ENCODE assay signal across 20 cellular contexts in the genomic region with DNA sequence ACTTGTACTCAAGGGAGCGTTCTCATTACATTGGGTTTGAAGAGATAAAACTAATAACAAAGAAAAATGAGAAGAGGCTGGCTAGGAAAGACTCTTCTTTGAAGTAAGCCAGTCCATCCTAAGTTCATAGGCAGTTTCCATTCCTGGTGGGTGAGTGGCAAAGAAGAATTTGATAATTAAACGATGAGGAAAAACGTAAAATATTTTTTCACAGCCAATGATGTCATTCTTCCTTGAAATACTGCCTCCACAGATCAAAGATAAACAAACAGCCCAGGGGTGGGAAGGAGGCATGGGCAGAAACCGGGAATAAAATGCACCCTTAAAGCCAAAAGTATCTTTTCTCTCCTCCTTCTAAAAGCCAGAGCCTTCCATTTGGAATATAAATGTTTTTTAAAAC.
DNase-seq lines count a peak whose midpoint lies in the region; ATAC-seq and TF ChIP-seq lines count a peak whose summit lies in the region.
"Had no signal": no experiment of that assay in that cellular context is flagged by ENCODE, and none has a peak within 500 bp of the region (broad histone marks: within the 10 kb centered on the region; RNA-seq: fewer than 3 reads in every experiment).

No MANE protein-coding gene starts in this region.

- intact Hi-C loops in adrenal gland (cut with DNase I) (no loop called here), tibial artery (cut with DNase I; ENCODE audit: low total_unique reads) (no loop called here)

- no peaks in the 10 kb centered on the region for H3K36me3 ChIP-seq in fibroblast of lung (ENCODE audit: control insufficient read depth, insufficient read depth, low read length)
- no peaks in the 10 kb centered on the region for H3K36me3 ChIP-seq in neuron (ENCODE audit: insufficient read depth, low read length)
- H3K36me3 ChIP-seq in adrenal gland (replicated peaks in 1 of 2) = no peaks in the 10 kb centered on the region
- no peaks in the 10 kb centered on the region for H3K36me3 ChIP-seq in tibial artery
- H3K36me3 ChIP-seq: right atrium auricular region, SJCRH30, thoracic aorta had no signal

- H2AFZ ChIP-seq in fibroblast of lung (ENCODE audit: low read length) = no peak overlapping the region
- H2AFZ ChIP-seq in neuron (ENCODE audit: low read depth, low read length) = peak overlapping the region; percentile 33

- no peak for ATAC-seq in WTC11
- no peak for ATAC-seq in GM18519 (IDR thresholded peaks at IDR 0.05; ENCODE audit: low FRiP score, unreplicated experiment)
- ATAC-seq: activated T-cell treated with anti-CD3 and anti-CD28 coated beads, Interleukin-2, amount 50 U/mL, for 4 hours; left lobe of liver; stimulated activated naive B cell treated with anti-CD40 and anti-IgM and Interleukin-4, amounts not matched to agents 10 μg/mL and 1 μg/mL and 100 μg/mL, for 72 hours had no signal

- DNase-seq in GM03348 (ENCODE audit: low spot score) (peak; percentile 7), WTC11 (ENCODE audit: low spot score) (no peak), fibroblast of lung (ENCODE audit: low read depth in 2 of 2) (peak; percentile 33 to 45), NCI-H446 treated with DMSO at 0.1 percent for 48 hours (lab: John Stamatoyannopoulos, UW) (no peak), adrenal gland (no peak), tibial artery (no peak)
- DNase-seq: activated naive CD4-positive, alpha-beta T cell treated with anti-CD3 and anti-CD28 coated beads for 36 hours; activated T-cell treated with anti-CD3 and anti-CD28 coated beads, Interleukin-2, amount 50 U/mL, for 4 hours; DND-41; NCI-H1436 treated with DMSO at 0.1 percent for 48 hours; NCI-H2171; NCI-H69; SJCRH30; stimulated activated naive B cell treated with anti-CD40 and anti-IgM and Interleukin-4, amounts not matched to agents 10 μg/mL and 1 μg/mL and 100 μg/mL, for 72 hours had no signal

- H3K4me2 ChIP-seq in fibroblast of lung (ENCODE audit: extremely low read depth, insufficient read depth, low read length) = no peak overlapping the region

- H3K27me3 Mint-ChIP-seq in WTC11 (ENCODE audit: low read depth) = no peaks in the 10 kb centered on the region

- TF ChIP-seq CTCF in WTC11 (IDR thresholded peaks at IDR 0.05) = no peak
- no peak for TF ChIP-seq CTCF in fibroblast of lung (conservative IDR thresholded peaks at IDR 0.05 in 1 of 2, IDR thresholded peaks at IDR 0.05 in 1 of 2; ENCODE audit: low read depth in 1 of 2, low read length in 2 of 2)
- TF ChIP-seq CTCF in adrenal gland (IDR thresholded peaks at IDR 0.05) = no peak
- TF ChIP-seq CTCF in tibial artery (IDR thresholded peaks at IDR 0.05) = no peak

- no peak for TF ChIP-seq POLR2A in adrenal gland (IDR thresholded peaks at IDR 0.05)

- peaks cover 13% of the 10 kb centered on the region for H3K36me3 Mint-ChIP-seq in WTC11
- H3K36me3 Mint-ChIP-seq: stimulated activated naive B cell treated with anti-CD40 and anti-IgM and Interleukin-4, amounts not matched to agents 10 μg/mL and 1 μg/mL and 100 μg/mL, for 72 hours had no signal

- no peaks in the 10 kb centered on the region for H3K27me3 ChIP-seq in fibroblast of lung (ENCODE audit: control insufficient read depth, insufficient read depth, low read length)
- no peaks in the 10 kb centered on the region for H3K27me3 ChIP-seq in neuron (ENCODE audit: insufficient read depth, low read length)
- no peaks in the 10 kb centered on the region for H3K27me3 ChIP-seq in adrenal gland
- H3K27me3 ChIP-seq in tibial artery = no peaks in the 10 kb centered on the region
- H3K27me3 ChIP-seq: right atrium auricular region, SJCRH30 had no signal

- H3K27ac Mint-ChIP-seq in WTC11 = peak overlapping the region; percentile 8; the same call in 1 of the 2 replicates
- H3K27ac Mint-ChIP-seq: activated naive CD4-positive, alpha-beta T cell treated with anti-CD3 and anti-CD28 coated beads for 36 hours; stimulated activated naive B cell treated with anti-CD40 and anti-IgM and Interleukin-4, amounts not matched to agents 10 μg/mL and 1 μg/mL and 100 μg/mL, for 72 hours had no signal

- 22 to 28% (median 24%) methylated on average over 4 of the region's 4 CpGs for WGBS in adrenal gland, 4 donors

- H3K9me3 Mint-ChIP-seq in WTC11 = peaks cover 23% of the 10 kb centered on the region

- no peaks in the 10 kb centered on the region for H3K4me1 Mint-ChIP-seq in WTC11
- H3K4me1 Mint-ChIP-seq: stimulated activated naive B cell treated with anti-CD40 and anti-IgM and Interleukin-4, amounts not matched to agents 10 μg/mL and 1 μg/mL and 100 μg/mL, for 72 hours had no signal

- no peak overlapping the region for H3K4me3 ChIP-seq in fibroblast of lung (replicated peaks in 1 of 4; ENCODE audit: control extremely low read depth in 1 of 4, insufficient read depth in 1 of 4, low read depth in 3 of 4, low read length in 4 of 4)
- H3K4me3 ChIP-seq in neuron (ENCODE audit: low read length) = peak overlapping the region; percentile 20
- no peak overlapping the region for H3K4me3 ChIP-seq in adrenal gland
- H3K4me3 ChIP-seq in tibial artery = no peak overlapping the region
- H3K4me3 ChIP-seq: coronary artery, right atrium auricular region, SJCRH30, thoracic aorta had no signal

- H3K9ac ChIP-seq in fibroblast of lung (ENCODE audit: insufficient read depth, low read length) = no peak overlapping the region

- no peak overlapping the region for H3K4me3 Mint-ChIP-seq in WTC11
- H3K4me3 Mint-ChIP-seq: activated naive CD4-positive, alpha-beta T cell treated with anti-CD3 and anti-CD28 coated beads for 36 hours; activated T-cell treated with anti-CD3 and anti-CD28 coated beads, Interleukin-2, amount 50 U/mL, for 4 hours; stimulated activated naive B cell treated with anti-CD40 and anti-IgM and Interleukin-4, amounts not matched to agents 10 μg/mL and 1 μg/mL and 100 μg/mL, for 72 hours had no signal

- H3K4me1 ChIP-seq in fibroblast of lung (ENCODE audit: control insufficient read depth, extremely low read depth, insufficient read depth, low read length) = no peaks in the 10 kb centered on the region
- peaks cover 36% of the 10 kb centered on the region for H3K4me1 ChIP-seq in neuron (ENCODE audit: insufficient read depth, low read length)
- H3K4me1 ChIP-seq in adrenal gland (replicated peaks in 1 of 2) = no peaks in the 10 kb centered on the region
- H3K4me1 ChIP-seq in tibial artery = no peaks in the 10 kb centered on the region
- H3K4me1 ChIP-seq: right atrium auricular region, SJCRH30 had no signal

- H3K79me2 ChIP-seq in fibroblast of lung (ENCODE audit: control insufficient read depth, insufficient read depth, low read length) = no peaks in the 10 kb centered on the region

- H4K20me1 ChIP-seq in fibroblast of lung (ENCODE audit: control insufficient read depth, extremely low read depth, insufficient read depth, low read length) = no peaks in the 10 kb centered on the region

- CTCF ChIA-PET in WTC11 (lab: Charles Lee) = no interaction called here

- H3K27ac ChIP-seq in fibroblast of lung (ENCODE audit: insufficient read depth, low read length) (no peak overlapping the region), adrenal gland (no peak overlapping the region), tibial artery (no peak overlapping the region)
- H3K27ac ChIP-seq: coronary artery, right atrium auricular region, SJCRH30, thoracic aorta had no signal

- H3K9me3 ChIP-seq in fibroblast of lung (ENCODE audit: control insufficient read depth, insufficient read depth, low read depth, low read length) = no peaks in the 10 kb centered on the region
- peaks cover 4% of the 10 kb centered on the region for H3K9me3 ChIP-seq in neuron (ENCODE audit: low read length)
- no peaks in the 10 kb centered on the region for H3K9me3 ChIP-seq in adrenal gland (replicated peaks in 1 of 3)
- no peaks in the 10 kb centered on the region for H3K9me3 ChIP-seq in tibial artery
- H3K9me3 ChIP-seq: SJCRH30, thoracic aorta had no signal

- POLR2A ChIA-PET in WTC11 (lab: Charles Lee) = no interaction called here

TF ChIP-seq in WTC11, 78 proteins besides CTCF, POLR2A, EP300 and RAD21 (continues in another document):
- TF ChIP-seq GRHL2 (CRISPR knock-in tag; IDR thresholded peaks at IDR 0.05; ENCODE audit: insufficient replicate concordance, severe bottlenecking) = no peak
- TF ChIP-seq, protein P1, sequence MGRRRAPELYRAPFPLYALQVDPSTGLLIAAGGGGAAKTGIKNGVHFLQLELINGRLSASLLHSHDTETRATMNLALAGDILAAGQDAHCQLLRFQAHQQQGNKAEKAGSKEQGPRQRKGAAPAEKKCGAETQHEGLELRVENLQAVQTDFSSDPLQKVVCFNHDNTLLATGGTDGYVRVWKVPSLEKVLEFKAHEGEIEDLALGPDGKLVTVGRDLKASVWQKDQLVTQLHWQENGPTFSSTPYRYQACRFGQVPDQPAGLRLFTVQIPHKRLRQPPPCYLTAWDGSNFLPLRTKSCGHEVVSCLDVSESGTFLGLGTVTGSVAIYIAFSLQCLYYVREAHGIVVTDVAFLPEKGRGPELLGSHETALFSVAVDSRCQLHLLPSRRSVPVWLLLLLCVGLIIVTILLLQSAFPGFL (CRISPR knock-in tag; IDR thresholded peaks at IDR 0.05; ENCODE audit: borderline replicate concordance) = no peak
- TF ChIP-seq, protein P2, sequence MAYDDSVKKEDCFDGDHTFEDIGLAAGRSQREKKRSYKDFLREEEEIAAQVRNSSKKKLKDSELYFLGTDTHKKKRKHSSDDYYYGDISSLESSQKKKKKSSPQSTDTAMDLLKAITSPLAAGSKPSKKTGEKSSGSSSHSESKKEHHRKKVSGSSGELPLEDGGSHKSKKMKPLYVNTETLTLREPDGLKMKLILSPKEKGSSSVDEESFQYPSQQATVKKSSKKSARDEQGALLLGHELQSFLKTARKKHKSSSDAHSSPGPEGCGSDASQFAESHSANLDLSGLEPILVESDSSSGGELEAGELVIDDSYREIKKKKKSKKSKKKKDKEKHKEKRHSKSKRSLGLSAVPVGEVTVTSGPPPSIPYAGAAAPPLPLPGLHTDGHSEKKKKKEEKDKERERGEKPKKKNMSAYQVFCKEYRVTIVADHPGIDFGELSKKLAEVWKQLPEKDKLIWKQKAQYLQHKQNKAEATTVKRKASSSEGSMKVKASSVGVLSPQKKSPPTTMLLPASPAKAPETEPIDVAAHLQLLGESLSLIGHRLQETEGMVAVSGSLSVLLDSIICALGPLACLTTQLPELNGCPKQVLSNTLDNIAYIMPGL (CRISPR knock-in tag; IDR thresholded peaks at IDR 0.05) = no peak
- TF ChIP-seq, protein P3, sequence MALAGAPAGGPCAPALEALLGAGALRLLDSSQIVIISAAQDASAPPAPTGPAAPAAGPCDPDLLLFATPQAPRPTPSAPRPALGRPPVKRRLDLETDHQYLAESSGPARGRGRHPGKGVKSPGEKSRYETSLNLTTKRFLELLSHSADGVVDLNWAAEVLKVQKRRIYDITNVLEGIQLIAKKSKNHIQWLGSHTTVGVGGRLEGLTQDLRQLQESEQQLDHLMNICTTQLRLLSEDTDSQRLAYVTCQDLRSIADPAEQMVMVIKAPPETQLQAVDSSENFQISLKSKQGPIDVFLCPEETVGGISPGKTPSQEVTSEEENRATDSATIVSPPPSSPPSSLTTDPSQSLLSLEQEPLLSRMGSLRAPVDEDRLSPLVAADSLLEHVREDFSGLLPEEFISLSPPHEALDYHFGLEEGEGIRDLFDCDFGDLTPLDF (CRISPR knock-in tag; IDR thresholded peaks at IDR 0.05) = no peak

Comparison
In these comparisons a context has a peak if more than half of its experiments do, and no peak if none do; other contexts are left out.
1. DNase-seq: peak in GM03348 (single experiment) and fibroblast of lung (2 of 2); none in WTC11 (single experiment), NCI-H446 treated with DMSO at 0.1 percent for 48 hours (single experiment), adrenal gland (0 of 7) and tibial artery (0 of 2).